Comparison of ENCODE assay signal across 1 cellular context in the genomic region with DNA sequence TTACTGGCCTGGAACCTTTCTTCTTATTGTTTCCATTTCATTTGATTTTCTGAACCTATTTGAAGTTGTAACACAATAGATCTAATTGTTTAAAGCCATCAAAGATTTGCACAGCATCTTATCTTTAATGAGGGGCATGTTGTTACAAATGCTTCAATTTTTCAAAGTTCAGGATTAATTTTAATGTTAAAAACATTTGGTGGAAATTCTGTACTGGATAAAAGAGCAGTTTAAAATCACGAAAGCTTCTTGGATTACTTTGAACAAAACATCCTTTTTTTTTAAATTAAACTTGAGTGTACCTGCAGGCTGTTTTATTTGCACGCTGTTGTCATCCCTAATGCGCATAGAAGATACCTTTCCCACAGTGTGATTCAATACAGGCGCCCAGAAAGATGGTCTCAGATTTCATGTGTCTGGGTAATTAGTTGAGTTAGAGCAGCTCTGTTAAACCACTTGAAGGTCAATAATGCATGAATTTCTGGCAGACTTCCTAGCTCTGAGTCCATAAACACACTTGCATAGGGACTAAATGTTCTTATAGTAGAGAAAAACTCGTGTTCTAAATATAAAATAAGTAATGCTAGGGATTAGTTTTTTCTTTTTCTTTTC.
TF ChIP-seq lines count a peak whose summit lies in the region.

No MANE protein-coding gene starts in this region.

TF ChIP-seq in H1, 55 proteins besides CTCF, POLR2A, EP300 and RAD21 (continued from another document):
- TF ChIP-seq CHD7 (IDR thresholded peaks at IDR 0.05; ENCODE audit: insufficient replicate concordance, low read length) (peak; percentile 14), POU5F1 (IDR thresholded peaks at IDR 0.05; ENCODE audit: low read depth, low read length) (peak; percentile 32; the same call in 1 of the 2 replicates), HDAC2 (IDR thresholded peaks at IDR 0.05; ENCODE audit: borderline replicate concordance in 1 of 2, low read depth in 2 of 2, low read length in 2 of 2) (no peak), ASH2L (IDR thresholded peaks at IDR 0.05; ENCODE audit: low read length) (peak; percentile 3), SIN3A (conservative IDR thresholded peaks at IDR 0.05 in 1 of 2, IDR thresholded peaks at IDR 0.05 in 1 of 2; ENCODE audit: low read depth in 1 of 2, low read length in 2 of 2) (no peak)
